1 cellular context compared by ENCODE assay signal in genomic region chr3:65438612-65439011, GRCh38.
TF ChIP-seq lines count a peak whose summit lies in the region.

No MANE protein-coding gene starts in this region.

TF ChIP-seq in K562, 482 proteins besides CTCF, POLR2A, EP300 and RAD21 (continued from another document):
- TF ChIP-seq RREB1 (CRISPR knock-in tag; IDR thresholded peaks at IDR 0.05) = no peak
- TF ChIP-seq ZBTB40 (IDR thresholded peaks at IDR 0.05) = peak; percentile 66
- no peak for TF ChIP-seq ZBTB40 (CRISPR knock-in tag; IDR thresholded peaks at IDR 0.05)
- TF ChIP-seq SETDB1 (IDR thresholded peaks at IDR 0.05; ENCODE audit: low read length) = no peak
- no peak for TF ChIP-seq MYC (IDR thresholded peaks at IDR 0.05; ENCODE audit: low read depth, low read length)
- TF ChIP-seq MYC (CRISPR knock-in tag; IDR thresholded peaks at IDR 0.05; ENCODE audit: borderline replicate concordance, low read depth) = no peak
- no peak for TF ChIP-seq CUX1 (CRISPR knock-in tag; IDR thresholded peaks at IDR 0.05)
- TF ChIP-seq BRD9 (IDR thresholded peaks at IDR 0.05; ENCODE audit: low read depth, partially characterized antibody) = no peak
- no peak for TF ChIP-seq KLF6 (CRISPR knock-in tag; IDR thresholded peaks at IDR 0.05; ENCODE audit: borderline replicate concordance)
